Comparison of ENCODE assay signal across 10 cellular contexts in the genomic region with DNA sequence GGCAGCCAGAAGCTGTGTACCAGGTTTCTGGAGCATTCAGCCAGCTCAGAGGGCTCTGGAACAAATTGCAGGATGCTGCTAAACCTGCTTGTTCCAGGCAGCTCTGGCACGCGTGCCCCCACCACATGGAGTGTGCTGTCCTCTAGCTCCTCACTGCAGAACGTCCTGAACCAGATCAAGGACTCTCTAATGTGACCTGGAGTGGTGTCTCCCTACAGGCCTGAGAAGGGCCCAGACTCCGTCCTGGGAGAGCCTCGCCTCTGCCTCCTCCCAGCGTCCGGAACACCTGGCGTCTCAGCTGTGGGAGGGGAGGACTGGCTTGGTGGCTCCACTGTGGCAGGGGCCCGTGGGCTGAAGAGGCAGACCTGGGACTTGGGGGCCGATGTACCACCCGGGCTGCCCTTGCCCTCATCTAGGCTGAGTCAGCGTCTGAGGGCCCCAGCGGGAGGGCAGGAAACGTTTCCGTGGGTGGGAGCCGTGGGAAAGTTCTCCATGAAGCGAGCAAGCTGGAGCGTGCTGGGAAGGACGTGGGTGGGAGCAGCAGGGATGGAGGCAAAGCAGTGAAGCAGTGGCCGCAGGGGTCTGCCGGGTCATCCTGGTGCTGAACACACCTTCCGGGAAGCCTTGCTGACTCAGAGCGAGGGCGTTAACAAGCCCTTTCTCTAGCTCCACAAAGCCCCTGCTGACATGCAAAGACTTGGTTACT.
DNase-seq lines count a peak whose midpoint lies in the region; FAIRE-seq and TF ChIP-seq lines count a peak whose summit lies in the region.
"Had no signal": no experiment of that assay in that cellular context is flagged by ENCODE, and none has a peak within 500 bp of the region (broad histone marks: within the 10 kb centered on the region; RNA-seq: fewer than 3 reads in every experiment).

No MANE protein-coding gene starts in this region.

- H3K27ac ChIP-seq in breast epithelium (peak overlapping the region; percentile 54 to 86), keratinocyte (ENCODE audit: control insufficient read depth, insufficient read depth, low read length) (no peak overlapping the region), testis (peak overlapping the region in 1 of 2 donors; percentile 44), small intestine (ENCODE audit: low read depth in 1 of 2, low read length in 1 of 2) (no peak overlapping the region)

- H3K27me3 ChIP-seq in breast epithelium (peaks cover 0 to 9% of the 10 kb centered on the region in 2 donors), keratinocyte (ENCODE audit: control insufficient read depth, extremely low read depth, insufficient read depth, low read length) (peaks cover 7% of the 10 kb centered on the region), testis (no peaks in the 10 kb centered on the region), small intestine (ENCODE audit: control insufficient read depth in 2 of 2, insufficient read depth in 2 of 2, low read length in 2 of 2) (peaks cover 0 to 2% of the 10 kb centered on the region in 2 donors)

- TF ChIP-seq CTCF in breast epithelium (IDR thresholded peaks at IDR 0.05), result no peak
- TF ChIP-seq CTCF in keratinocyte (optimal IDR thresholded peaks at IDR 0.05 in 1 of 3, IDR thresholded peaks at IDR 0.05 in 1 of 3, conservative IDR thresholded peaks at IDR 0.05 in 1 of 3; ENCODE audit: extremely low read depth in 1 of 3, insufficient read depth in 2 of 3, low read length in 3 of 3), result no peak
- TF ChIP-seq CTCF in testis (IDR thresholded peaks at IDR 0.05), result no peak

- H3K36me3 Mint-ChIP-seq in T-helper 2 cell treated with Interferon-gamma antibody and Interleukin-4, amounts not matched to agents 5 μg/mL and 100 μg/mL, for 36 hours (ENCODE audit: low read depth), result no peaks in the 10 kb centered on the region

- WGBS in testis, 2 donors, result 27 to 47% methylated on average over 11 to 24 of the region's 24 CpGs
- WGBS in small intestine, 3 donors, result 50 to 62% (median 59%) methylated on average over 24 of the region's 24 CpGs

- no peaks in the 10 kb centered on the region for H3K9me3 Mint-ChIP-seq in T-helper 2 cell treated with Interferon-gamma antibody and Interleukin-4, amounts not matched to agents 5 μg/mL and 100 μg/mL, for 36 hours
- H3K9me3 Mint-ChIP-seq: activated CD4-positive, alpha-beta T cell treated with anti-CD3 and anti-CD28 coated beads, Interleukin-2, amount 10 ng/mL, durations not matched to agents 24 days and 14 days; dendritic cell treated with granulocyte-macrophage colony-stimulating factor and Interleukin-4, amounts not matched to agents 40 ng/mL and 50 ng/mL, for 4 days had no signal

- peaks cover 4% of the 10 kb centered on the region for H3K27me3 Mint-ChIP-seq in T-helper 2 cell treated with Interferon-gamma antibody and Interleukin-4, amounts not matched to agents 5 μg/mL and 100 μg/mL, for 36 hours (ENCODE audit: low read depth)

- H3K79me2 ChIP-seq in keratinocyte (ENCODE audit: control insufficient read depth, insufficient read depth, low read length), result no peaks in the 10 kb centered on the region

- H3K4me2 ChIP-seq in keratinocyte (ENCODE audit: control insufficient read depth, extremely low read depth, insufficient read depth, low read depth, low read length), result peak overlapping the region; percentile 13

- intact Hi-C loops in breast epithelium (cut with DNase I; ENCODE audit: low total_unique reads), result no loop called here
- intact Hi-C loops in testis (cut with DNase I; ENCODE audit: low total_unique reads), result no loop called here

- peak overlapping the region in 1 of 3 donors; percentile 25 for H3K4me3 ChIP-seq in breast epithelium
- peak overlapping the region in 1 of 3 experiments; percentile 13 for H3K4me3 ChIP-seq in keratinocyte (ENCODE audit: control insufficient read depth in 2 of 3, extremely low read depth in 1 of 3, insufficient read depth in 2 of 3, low read depth in 1 of 3, low read length in 3 of 3)
- no peak overlapping the region for H3K4me3 ChIP-seq in testis
- no peak overlapping the region for H3K4me3 ChIP-seq in small intestine (ENCODE audit: low read depth in 1 of 2, low read length in 2 of 2)

- H3K27ac Mint-ChIP-seq in T-helper 2 cell treated with Interferon-gamma antibody and Interleukin-4, amounts not matched to agents 5 μg/mL and 100 μg/mL, for 36 hours, result no peak overlapping the region
- H3K27ac Mint-ChIP-seq: activated CD4-positive, alpha-beta T cell treated with anti-CD3 and anti-CD28 coated beads, Interleukin-2, amount 10 ng/mL, durations not matched to agents 24 days and 14 days; dendritic cell treated with granulocyte-macrophage colony-stimulating factor and Interleukin-4, amounts not matched to agents 40 ng/mL and 50 ng/mL, for 4 days had no signal

- no peak overlapping the region for H3K4me3 Mint-ChIP-seq in T-helper 2 cell treated with Interferon-gamma antibody and Interleukin-4, amounts not matched to agents 5 μg/mL and 100 μg/mL, for 36 hours
- H3K4me3 Mint-ChIP-seq: activated CD4-positive, alpha-beta T cell treated with anti-CD3 and anti-CD28 coated beads, Interleukin-2, amount 10 ng/mL, durations not matched to agents 24 days and 14 days; dendritic cell treated with granulocyte-macrophage colony-stimulating factor and Interleukin-4, amounts not matched to agents 40 ng/mL and 50 ng/mL, for 4 days had no signal

- no peaks in the 10 kb centered on the region for H3K36me3 ChIP-seq in breast epithelium
- H3K36me3 ChIP-seq in keratinocyte (ENCODE audit: control insufficient read depth in 2 of 2, extremely low read depth in 1 of 2, insufficient read depth in 2 of 2, low read length in 2 of 2), result no peaks in the 10 kb centered on the region
- H3K36me3 ChIP-seq in testis (ENCODE audit: low read depth, missing control alignments), result no peaks in the 10 kb centered on the region
- no peaks in the 10 kb centered on the region for H3K36me3 ChIP-seq in small intestine (ENCODE audit: control insufficient read depth in 2 of 2, insufficient read depth in 2 of 2, low read length in 2 of 2)

- H3K9ac ChIP-seq in keratinocyte (ENCODE audit: control insufficient read depth, extremely low read depth, insufficient read depth, low read length), result no peak overlapping the region

- peak; percentile 37 for DNase-seq in HK-2 (ENCODE audit: unreplicated experiment)
- peak in 1 of 2 donors; percentile 61 for DNase-seq in breast epithelium (ENCODE audit: low spot score in 2 of 2)
- no peak for DNase-seq in keratinocyte (ENCODE audit: low read depth, low spot score)
- DNase-seq in testis, result peak; percentile 50
- no peak for DNase-seq in T-helper 9 cell
- DNase-seq in T-helper 2 cell treated with Interferon-gamma antibody and Interleukin-4, amounts not matched to agents 5 μg/mL and 100 μg/mL, for 36 hours (ENCODE audit: low spot score), result no peak
- DNase-seq in small intestine, result no peak
- DNase-seq in Kasumi-1 (lab: John Stamatoyannopoulos, UW), result no peak
- DNase-seq: activated CD4-positive, alpha-beta T cell treated with anti-CD3 and anti-CD28 coated beads, Interleukin-2, amount 10 ng/mL, durations not matched to agents 24 days and 14 days had no signal

- peak overlapping the region; percentile 28 for H2AFZ ChIP-seq in keratinocyte (ENCODE audit: control insufficient read depth, low read length)

- TF ChIP-seq POLR2A in breast epithelium (IDR thresholded peaks at IDR 0.05) (no peak), testis (IDR thresholded peaks at IDR 0.05) (no peak)

- dilution Hi-C loops in keratinocyte (cut with MboI; ENCODE audit: extremely low pct_ligation_motif_present, low sequenced_read_pairs), result no loop called here

- peaks cover 0 to 7% of the 10 kb centered on the region in 2 donors for H3K4me1 ChIP-seq in breast epithelium
- peaks cover 20% of the 10 kb centered on the region for H3K4me1 ChIP-seq in keratinocyte (ENCODE audit: control insufficient read depth, extremely low read depth, insufficient read depth, low read length)
- peaks cover 22% of the 10 kb centered on the region for H3K4me1 ChIP-seq in testis
- H3K4me1 ChIP-seq in small intestine (ENCODE audit: control insufficient read depth in 2 of 2, insufficient read depth in 1 of 2, low read depth in 1 of 2, low read length in 1 of 2), result no peaks in the 10 kb centered on the region

- H3K4me1 Mint-ChIP-seq in T-helper 2 cell treated with Interferon-gamma antibody and Interleukin-4, amounts not matched to agents 5 μg/mL and 100 μg/mL, for 36 hours (ENCODE audit: low read depth), result no peaks in the 10 kb centered on the region
- H3K4me1 Mint-ChIP-seq: activated CD4-positive, alpha-beta T cell treated with anti-CD3 and anti-CD28 coated beads, Interleukin-2, amount 10 ng/mL, durations not matched to agents 24 days and 14 days had no signal

- no peaks in the 10 kb centered on the region for H3K9me1 ChIP-seq in keratinocyte (ENCODE audit: control insufficient read depth, extremely low read depth, insufficient read depth, low read length)

- no peaks in the 10 kb centered on the region for H3K9me3 ChIP-seq in breast epithelium
- H3K9me3 ChIP-seq in keratinocyte (ENCODE audit: control insufficient read depth, low read depth, low read length), result no peaks in the 10 kb centered on the region
- no peaks in the 10 kb centered on the region for H3K9me3 ChIP-seq in testis
- no peaks in the 10 kb centered on the region for H3K9me3 ChIP-seq in small intestine (ENCODE audit: control insufficient read depth, low read depth)

- FAIRE-seq in keratinocyte (lab: Jason Lieb, UNC), result peak; percentile 80
- no peak for FAIRE-seq in small intestine (lab: Jason Lieb, UNC)

- no peaks in the 10 kb centered on the region for H4K20me1 ChIP-seq in keratinocyte (ENCODE audit: control insufficient read depth, extremely low read depth, insufficient read depth, low read length)

Comparison
In these comparisons a context has a peak if more than half of its experiments do, and no peak if none do; other contexts are left out.
1. DNase-seq: peak in HK-2 (single experiment) and testis (single experiment); none in keratinocyte (single experiment), T-helper 9 cell (single experiment), T-helper 2 cell treated with Interferon-gamma antibody and Interleukin-4, amounts not matched to agents 5 μg/mL and 100 μg/mL, for 36 hours (single experiment), small intestine (single experiment) and Kasumi-1 (0 of 2).
2. H3K27ac ChIP-seq: peak in breast epithelium (2 of 2); none in keratinocyte (single experiment) and small intestine (0 of 2).